In genomic region chr19:44807162-44807561, GRCh38 we compare ENCODE assay signal across 1 cellular context.
TF ChIP-seq lines count a peak whose summit lies in the region.

No MANE protein-coding gene starts in this region.

TF ChIP-seq in HepG2, 621 proteins besides CTCF, POLR2A, EP300 and RAD21 (continued from another document and continues in another):
- peak; percentile 23; the same call in 1 of the 2 replicates for TF ChIP-seq TFDP1 (CRISPR knock-in tag; IDR thresholded peaks at IDR 0.05; ENCODE audit: borderline replicate concordance)
- peak; percentile 85 for TF ChIP-seq SP5 (CRISPR knock-in tag; IDR thresholded peaks at IDR 0.05; ENCODE audit: borderline replicate concordance, low read depth)
- TF ChIP-seq ATF7 (IDR thresholded peaks at IDR 0.05), result no peak
- no peak for TF ChIP-seq ATF7 (CRISPR knock-in tag; IDR thresholded peaks at IDR 0.05)
- TF ChIP-seq SKI (IDR thresholded peaks at IDR 0.05; ENCODE audit: partially characterized antibody), result peak; percentile 79
- peak; percentile 79 for TF ChIP-seq MLX (CRISPR knock-in tag; IDR thresholded peaks at IDR 0.05)
- no peak for TF ChIP-seq ZNF660 (CRISPR knock-in tag; IDR thresholded peaks at IDR 0.05; ENCODE audit: borderline replicate concordance, low read depth)
- no peak for TF ChIP-seq ZNF558 (CRISPR knock-in tag; IDR thresholded peaks at IDR 0.05; ENCODE audit: borderline replicate concordance)
- 0 out of 2 replicates have a peak, but pooled peaks have one; percentile 23 for TF ChIP-seq PAXIP1 (CRISPR knock-in tag; conservative IDR thresholded peaks at IDR 0.05)
- TF ChIP-seq KDM1A (CRISPR knock-in tag; IDR thresholded peaks at IDR 0.05), result peak; percentile 61; the same call in 1 of the 2 replicates
- 0 out of 2 replicates have a peak, but pooled peaks have one; percentile 15 for TF ChIP-seq HOXD1 (CRISPR knock-in tag; IDR thresholded peaks at IDR 0.05)
- TF ChIP-seq NCOA2 (CRISPR knock-in tag; IDR thresholded peaks at IDR 0.05), result peak; percentile 68
- TF ChIP-seq SATB2 (CRISPR knock-in tag; IDR thresholded peaks at IDR 0.05), result no peak
- peak; percentile 30; the same call in 1 of the 2 replicates for TF ChIP-seq ELF3 (CRISPR knock-in tag; IDR thresholded peaks at IDR 0.05)
- TF ChIP-seq FOXP4 (CRISPR knock-in tag; IDR thresholded peaks at IDR 0.05), result peak; percentile 82; the same call in 1 of the 2 replicates
- TF ChIP-seq DRAP1 (CRISPR knock-in tag; IDR thresholded peaks at IDR 0.05), result 0 out of 2 replicates have a peak, but pooled peaks have one; percentile 14
- peak; percentile 47; the same call in 1 of the 2 replicates for TF ChIP-seq ZNF574 (CRISPR knock-in tag; IDR thresholded peaks at IDR 0.05)
- TF ChIP-seq ZBTB7B (CRISPR knock-in tag; IDR thresholded peaks at IDR 0.05), result peak; percentile 77
- peak; percentile 79 for TF ChIP-seq ZNF646 (CRISPR knock-in tag; IDR thresholded peaks at IDR 0.05)
- TF ChIP-seq HNF4A (CRISPR knock-in tag; IDR thresholded peaks at IDR 0.05), result peak; percentile 49
- TF ChIP-seq ETV5 (CRISPR knock-in tag; IDR thresholded peaks at IDR 0.05; ENCODE audit: borderline replicate concordance), result peak; percentile 41; the same call in 1 of the 2 replicates
- TF ChIP-seq TARDBP (CRISPR knock-in tag; IDR thresholded peaks at IDR 0.05), result 0 out of 2 replicates have a peak, but pooled peaks have one; percentile 46
- TF ChIP-seq FOXA3 (CRISPR knock-in tag; IDR thresholded peaks at IDR 0.05), result peak; percentile 66
- TF ChIP-seq HDAC2 (CRISPR knock-in tag; IDR thresholded peaks at IDR 0.05), result peak; percentile 87; the same call in 1 of the 2 replicates
- TF ChIP-seq THAP11 (CRISPR knock-in tag; IDR thresholded peaks at IDR 0.05), result 0 out of 2 replicates have a peak, but pooled peaks have one; percentile 21
- no peak for TF ChIP-seq ZNF670 (CRISPR knock-in tag; IDR thresholded peaks at IDR 0.05; ENCODE audit: borderline replicate concordance)
- TF ChIP-seq GATAD2A (CRISPR knock-in tag; IDR thresholded peaks at IDR 0.05), result peak; percentile 69
- TF ChIP-seq SP4 (CRISPR knock-in tag; IDR thresholded peaks at IDR 0.05), result no peak
- 0 out of 2 replicates have a peak, but pooled peaks have one; percentile 33 for TF ChIP-seq ZNF614 (CRISPR knock-in tag; IDR thresholded peaks at IDR 0.05; ENCODE audit: borderline replicate concordance)
- TF ChIP-seq SOX13 (IDR thresholded peaks at IDR 0.05), result peak; percentile 31; the same call in 1 of the 2 replicates
- TF ChIP-seq SOX13 (CRISPR knock-in tag; conservative IDR thresholded peaks at IDR 0.05 in 1 of 2, IDR thresholded peaks at IDR 0.05 in 1 of 2), result peak in 1 of 2 experiments; percentile 92; a peak in 2 of 4 replicates
- TF ChIP-seq SNAPC4 (CRISPR knock-in tag; IDR thresholded peaks at IDR 0.05), result no peak
- 0 out of 2 replicates have a peak, but pooled peaks have one; percentile 48 for TF ChIP-seq PPARG (CRISPR knock-in tag; conservative IDR thresholded peaks at IDR 0.05)
- TF ChIP-seq MTA1 (CRISPR knock-in tag; IDR thresholded peaks at IDR 0.05; ENCODE audit: borderline replicate concordance), result peak; percentile 79
- peak; percentile 26; the same call in 1 of the 2 replicates for TF ChIP-seq HMG20A (CRISPR knock-in tag; IDR thresholded peaks at IDR 0.05; ENCODE audit: borderline replicate concordance)
- peak; percentile 56; the same call in 1 of the 2 replicates for TF ChIP-seq CBFB (CRISPR knock-in tag; IDR thresholded peaks at IDR 0.05)
- no peak for TF ChIP-seq ZNF557 (CRISPR knock-in tag; IDR thresholded peaks at IDR 0.05)
